ENCODE assay signal across 12 cellular contexts in genomic region chr14:24289649-24290283, GRCh38. TPM values are rescaled to one million over a fixed set of nuclear protein-coding genes. Genes with fewer than 3 reads are reported as not detected.
A peak's percentile ranks its signal among the peaks of the same experiment; 100 is the strongest.
DNase-seq lines count a peak whose midpoint lies in the region; ATAC-seq and TF ChIP-seq lines count a peak whose summit lies in the region.
"Had no signal": no experiment of that assay in that cellular context is flagged by ENCODE, and none has a peak within 500 bp of the region (broad histone marks: within the 10 kb centered on the region; RNA-seq: fewer than 3 reads in every experiment).

No MANE protein-coding gene starts in this region.

- H3K27ac Mint-ChIP-seq in naive thymus-derived CD8-positive, alpha-beta T cell: peak overlapping the region in 4 of 10 donors; percentile 9 to 54 (median 28)

- H3K4me3 ChIP-seq in smooth muscle cell: no peak overlapping the region
- no peak overlapping the region for H3K4me3 ChIP-seq in PC-9
- H3K4me3 ChIP-seq: tibial artery had no signal

- no peaks in the 10 kb centered on the region for H3K9me2 ChIP-seq in PC-9 (ENCODE audit: insufficient read depth)

- ATAC-seq in GM18873 (IDR thresholded peaks at IDR 0.05; ENCODE audit: low FRiP score, unreplicated experiment) (peak; percentile 54), HG03108 (IDR thresholded peaks at IDR 0.05; ENCODE audit: unreplicated experiment) (peak; percentile 86)
- ATAC-seq in naive thymus-derived CD8-positive, alpha-beta T cell: peak; percentile 66 to 97

- POLR2A ChIA-PET in naive thymus-derived CD8-positive, alpha-beta T cell (lab: Charles Lee): interaction anchor here (0.6 to 1.4 kb wide), 4 partner anchors 10 to 960 kb away, joined by 3 to 7 read pairs (median 4); partner anchors contain the start of genes DHRS1, NOP9 and TINF2
- POLR2A ChIA-PET in PC-9 (lab: Charles Lee; ENCODE audit: unreplicated experiment): interaction anchor here (0.7 kb wide), 1 partner anchor 9 kb away, joined by 9 read pairs; no protein-coding TSS in a partner anchor

- H3K27me3 Mint-ChIP-seq in naive thymus-derived CD8-positive, alpha-beta T cell: no peaks in the 10 kb centered on the region

- H3K27ac ChIP-seq in smooth muscle cell (ENCODE audit: low read depth) (no peak overlapping the region), PC-9 (no peak overlapping the region)
- H3K27ac ChIP-seq: HL-60, tibial artery had no signal

- WGBS in smooth muscle cell (ENCODE audit: low lambda C conversion rate): 95% methylated on average over 6 of the region's 6 CpGs

- H3K4me1 Mint-ChIP-seq in naive thymus-derived CD8-positive, alpha-beta T cell: peaks cover 2 to 16% (median 10%) of the 10 kb centered on the region in 4 donors

- H3K36me3 Mint-ChIP-seq in naive thymus-derived CD8-positive, alpha-beta T cell: peaks cover 0 to 50% (median 15%) of the 10 kb centered on the region in 3 donors

- no peak overlapping the region for H3K4me3 Mint-ChIP-seq in naive thymus-derived CD8-positive, alpha-beta T cell

- H4K20me1 ChIP-seq in smooth muscle cell (ENCODE audit: low read depth): no peaks in the 10 kb centered on the region
- no peaks in the 10 kb centered on the region for H4K20me1 ChIP-seq in PC-9 (ENCODE audit: insufficient read depth)

- no peaks in the 10 kb centered on the region for H3F3A ChIP-seq in smooth muscle cell (ENCODE audit: low read depth)
- H3F3A ChIP-seq in PC-9 (ENCODE audit: insufficient read depth, low read depth): no peaks in the 10 kb centered on the region

- H2AFZ ChIP-seq in smooth muscle cell (ENCODE audit: low read depth) (no peak overlapping the region), PC-9 (no peak overlapping the region)

- H3K27me3 ChIP-seq in smooth muscle cell (ENCODE audit: low read depth) (no peaks in the 10 kb centered on the region), PC-9 (ENCODE audit: insufficient read depth, low read depth) (no peaks in the 10 kb centered on the region)
- H3K27me3 ChIP-seq: tibial artery had no signal

- no peaks in the 10 kb centered on the region for H3K4me1 ChIP-seq in smooth muscle cell (ENCODE audit: low read depth)
- no peaks in the 10 kb centered on the region for H3K4me1 ChIP-seq in PC-9 (replicated peaks; ENCODE audit: insufficient read depth)
- H3K4me1 ChIP-seq: tibial artery had no signal

- H3K79me2 ChIP-seq in smooth muscle cell (ENCODE audit: low read depth) (no peaks in the 10 kb centered on the region), PC-9 (ENCODE audit: low read depth) (no peaks in the 10 kb centered on the region)

- H3K9me3 ChIP-seq in smooth muscle cell (replicated peaks; ENCODE audit: low read depth): no peaks in the 10 kb centered on the region
- no peaks in the 10 kb centered on the region for H3K9me3 ChIP-seq in PC-9 (ENCODE audit: insufficient read depth, low read depth)
- H3K9me3 ChIP-seq: tibial artery had no signal

- CTCF ChIA-PET in PC-9 (lab: Charles Lee): no interaction called here

- no peak overlapping the region for H3K9ac ChIP-seq in smooth muscle cell (ENCODE audit: low read depth)

- BruUV-seq in PC-9 (replicated peaks; lab: Mats Ljungman, UMichigan): no TSS peak

- no peak overlapping the region for H3K4me2 ChIP-seq in smooth muscle cell
- H3K4me2 ChIP-seq in PC-9: no peak overlapping the region

- no peaks in the 10 kb centered on the region for H3K9me3 Mint-ChIP-seq in naive thymus-derived CD8-positive, alpha-beta T cell

- H3K36me3 ChIP-seq in smooth muscle cell (ENCODE audit: low read depth): no peaks in the 10 kb centered on the region
- H3K36me3 ChIP-seq in PC-9 (ENCODE audit: low read depth): no peaks in the 10 kb centered on the region

- DNase-seq in naive thymus-derived CD8-positive, alpha-beta T cell: peak in 1 of 10 donors; percentile 35
- DNase-seq in smooth muscle cell (lab: John Stamatoyannopoulos, UW; ENCODE audit: unreplicated experiment): no peak
- no peak for DNase-seq in PC-9
- no peak for DNase-seq in NK-92 (lab: John Stamatoyannopoulos, UW; ENCODE audit: unreplicated experiment)
- DNase-seq: activated gamma-delta T cell treated with Interleukin-2 at 50 U/mL for 16 hours, islet precursor cell, NCI-H1694 treated with DMSO at 0.1 percent for 48 hours, Right ventricle myocardium superior, tibial artery had no signal

- intact Hi-C loops in PC-9 (cut with micrococcal nuclease; ENCODE audit: unreplicated experiment): no loop called here

- TF ChIP-seq CTCF in smooth muscle cell (IDR thresholded peaks at IDR 0.05; ENCODE audit: borderline replicate concordance, insufficient read depth, poor library complexity, severe bottlenecking) (no peak), PC-9 (conservative IDR thresholded peaks at IDR 0.05) (no peak)

RNA-seq across cellular contexts. Expression of gene DHRS1, which starts 9.8 kb away (rescaled TPM):
- total RNA-seq in naive thymus-derived CD8-positive, alpha-beta T cell: 10 to 100 TPM; 27.5 to 34.2 TPM
- 10 to 100 TPM; 19.6 to 22.4 (median 20.8) TPM for polyA plus RNA-seq in naive thymus-derived CD8-positive, alpha-beta T cell
- 22.5 and 23.3 TPM in 2 replicates for total RNA-seq in smooth muscle cell
- polyA plus RNA-seq in smooth muscle cell: 25.2 and 27.4 TPM in 2 replicates
- 37.9 and 41.4 TPM in 2 replicates for total RNA-seq in PC-9 (2021)

RNA-seq across cellular contexts. Expression of gene NOP9, which starts 9.9 kb away (rescaled TPM):
- total RNA-seq in naive thymus-derived CD8-positive, alpha-beta T cell: 10 to 100 TPM; 21.8 to 25.8 TPM
- 1 to 10 TPM; 1.3 to 2.2 (median 1.6) TPM for polyA plus RNA-seq in naive thymus-derived CD8-positive, alpha-beta T cell
- total RNA-seq in smooth muscle cell: 9.3 and 11.2 TPM in 2 replicates
- 2.7 and 3.3 TPM in 2 replicates for polyA plus RNA-seq in smooth muscle cell
- total RNA-seq in PC-9 (2021): 24.4 and 31.1 TPM in 2 replicates

RNA-seq across cellular contexts. Expression of gene CIDEB, which starts 18.0 kb away (rescaled TPM):
- 10 to 100 TPM; 12.2 to 15.5 TPM for total RNA-seq in naive thymus-derived CD8-positive, alpha-beta T cell
- polyA plus RNA-seq in naive thymus-derived CD8-positive, alpha-beta T cell: 10 to 100 TPM in 2 of 3 donors, 1 to 10 TPM in 1; 8.6 to 16.1 (median 13.2) TPM
- total RNA-seq in smooth muscle cell: not detected in 2 replicates
- polyA plus RNA-seq in smooth muscle cell: 0.58 TPM in 1 of 2 replicates, not detected in the other
- total RNA-seq in PC-9 (2021): not detected in 2 replicates

RNA-seq across cellular contexts. Expression of gene RABGGTA, which starts 18.4 kb away (rescaled TPM):
- total RNA-seq in naive thymus-derived CD8-positive, alpha-beta T cell: 10 to 100 TPM; 43.3 to 46.5 TPM
- 10 to 100 TPM; 12.7 to 22.1 (median 20.4) TPM for polyA plus RNA-seq in naive thymus-derived CD8-positive, alpha-beta T cell
- total RNA-seq in smooth muscle cell (15.4 and 18.5 TPM in 2 replicates), PC-9 (2021) (25.2 and 30.1 TPM in 2 replicates)
- polyA plus RNA-seq in smooth muscle cell: 33.4 and 38.2 TPM in 2 replicates

RNA-seq across cellular contexts. Expression of gene LTB4R2, which starts 20.2 kb away (rescaled TPM):
- 10 to 100 TPM; 12.5 to 13.0 TPM for total RNA-seq in naive thymus-derived CD8-positive, alpha-beta T cell
- 1 to 10 TPM in 2 of 3 donors, under 1 TPM in 1; 0.93 to 3.5 (median 1.5) TPM for polyA plus RNA-seq in naive thymus-derived CD8-positive, alpha-beta T cell
- total RNA-seq in smooth muscle cell: 2.8 and 6.9 TPM in 2 replicates
- 0.70 and 2.4 TPM in 2 replicates for polyA plus RNA-seq in smooth muscle cell
- total RNA-seq in PC-9 (2021): 15.0 and 26.1 TPM in 2 replicates

Comparison
In these comparisons a context has a peak if more than half of its experiments do, and no peak if none do; other contexts are left out.
1. RNA of gene CIDEB, which starts 18.0 kb away (total RNA-seq): 12.2 to 15.5 TPM in naive thymus-derived CD8-positive, alpha-beta T cell; not detected in smooth muscle cell and not detected in PC-9; every median in the first group is over 10 times any median in the second.
2. Peak in every context shown above with its lines, with median percentiles within 50 percentile points of each other: ATAC-seq.